8 cellular contexts compared by ENCODE assay signal in the genomic region with DNA sequence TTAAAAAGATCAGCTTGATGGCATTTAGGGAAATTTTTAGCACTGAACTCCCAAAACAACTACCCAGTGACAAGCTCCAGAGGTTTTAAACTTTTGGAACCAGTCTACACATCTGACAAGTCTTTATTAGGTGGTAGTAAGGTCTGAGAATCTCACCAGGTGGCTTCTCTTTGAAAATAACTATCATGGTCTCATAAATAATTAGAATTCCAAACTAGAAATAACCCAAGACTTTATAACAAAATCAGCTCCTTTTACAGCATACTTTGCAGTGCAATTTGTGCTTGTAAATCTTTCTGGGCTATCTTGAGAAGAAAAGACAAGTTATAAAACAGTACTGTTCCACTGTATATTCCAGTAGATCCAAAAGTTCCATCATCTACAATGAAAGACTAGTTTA.
DNase-seq lines count a peak whose midpoint lies in the region; ATAC-seq, FAIRE-seq and TF ChIP-seq lines count a peak whose summit lies in the region.

No MANE protein-coding gene starts in this region.

- H3K9me3 ChIP-seq in hepatocyte (ENCODE audit: low read depth) (no peaks in the 10 kb centered on the region), stomach (no peaks in the 10 kb centered on the region)

- peak overlapping the region; percentile 96 for H3K27ac Mint-ChIP-seq in activated CD4-positive, alpha-beta T cell treated with anti-CD3 and anti-CD28 coated beads, Interleukin-2, amount 10 ng/mL, durations not matched to agents 7 days and 5 days

- H3K9me2 ChIP-seq in hepatocyte (replicated peaks; ENCODE audit: insufficient read depth), result no peaks in the 10 kb centered on the region

- H3K4me3 ChIP-seq in hepatocyte (no peak overlapping the region), stomach (peak overlapping the region in 3 of 4 donors; percentile 44 to 63 (median 56))

- H3K36me3 Mint-ChIP-seq in activated CD4-positive, alpha-beta T cell treated with anti-CD3 and anti-CD28 coated beads, Interleukin-2, amount 10 ng/mL, durations not matched to agents 7 days and 5 days (ENCODE audit: low read depth), result peaks cover 9% of the 10 kb centered on the region

- H3K36me3 ChIP-seq in hepatocyte (replicated peaks; ENCODE audit: insufficient read depth, low read depth) (no peaks in the 10 kb centered on the region), stomach (peaks cover 0 to 36% (median 29%) of the 10 kb centered on the region in 4 donors)

- H3K27me3 Mint-ChIP-seq in activated CD4-positive, alpha-beta T cell treated with anti-CD3 and anti-CD28 coated beads, Interleukin-2, amount 10 ng/mL, durations not matched to agents 7 days and 5 days, result peaks cover 4% of the 10 kb centered on the region

- no peak for ATAC-seq in HG03159 (IDR thresholded peaks at IDR 0.05; ENCODE audit: unreplicated experiment)

- H3K9me3 Mint-ChIP-seq in activated CD4-positive, alpha-beta T cell treated with anti-CD3 and anti-CD28 coated beads, Interleukin-2, amount 10 ng/mL, durations not matched to agents 7 days and 5 days, result peaks cover under 1% of the 10 kb centered on the region

- intact Hi-C loops in stomach (cut with DNase I; ENCODE audit: low total_unique reads), result no loop called here

- no peaks in the 10 kb centered on the region for H4K20me1 ChIP-seq in hepatocyte (ENCODE audit: insufficient read depth, poor library complexity, severe bottlenecking)

- H3K27me3 ChIP-seq in hepatocyte (no peaks in the 10 kb centered on the region), stomach (no peaks in the 10 kb centered on the region)

- POLR2A ChIA-PET in activated CD4-positive, alpha-beta T cell treated with anti-CD3 and anti-CD28 coated beads, Interleukin-2, amount 10 ng/mL, durations not matched to agents 7 days and 5 days (lab: Charles Lee), result interaction anchor here (1.1 kb wide), 1 partner anchor 52 kb away, joined by 3 read pairs; no protein-coding TSS in a partner anchor

- CTCF ChIA-PET in activated CD4-positive, alpha-beta T cell treated with anti-CD3 and anti-CD28 coated beads, Interleukin-2, amount 10 ng/mL, durations not matched to agents 7 days and 5 days (lab: Charles Lee), result interaction anchor here (1.0 to 1.4 kb wide), 5 partner anchors 14 to 138 kb away, joined by 3 read pairs; no protein-coding TSS in a partner anchor

- H3K4me1 ChIP-seq in hepatocyte (ENCODE audit: insufficient read depth) (peaks cover 11% of the 10 kb centered on the region), stomach (peaks cover 11 to 18% (median 12%) of the 10 kb centered on the region in 4 donors)

- TF ChIP-seq CTCF in hepatocyte (IDR thresholded peaks at IDR 0.05; ENCODE audit: poor library complexity) (no peak), stomach (IDR thresholded peaks at IDR 0.05) (no peak)

- TF ChIP-seq POLR2A in stomach (IDR thresholded peaks at IDR 0.05), result no peak

- peak; percentile 68 for FAIRE-seq in TTC549 (lab: Jason Lieb, UNC)

- no peak for TF ChIP-seq EP300 in stomach (IDR thresholded peaks at IDR 0.05)

- no peak overlapping the region for H2AFZ ChIP-seq in hepatocyte

- peak overlapping the region; percentile 93 for H3K27ac ChIP-seq in hepatocyte
- H3K27ac ChIP-seq in stomach, result peak overlapping the region in 4 of 5 donors; percentile 90 to 95 (median 92)

- no peaks in the 10 kb centered on the region for H3K79me2 ChIP-seq in hepatocyte

- DNase-seq in activated CD4-positive, alpha-beta T cell treated with anti-CD3 and anti-CD28 coated beads, Interleukin-2, amount 10 ng/mL, durations not matched to agents 7 days and 5 days, result no peak
- DNase-seq in activated CD4-positive, alpha-beta T cell treated with anti-CD3 and anti-CD28 coated beads for 48 hours, result no peak
- DNase-seq in hepatocyte (ENCODE audit: low spot score) (no peak), stomach (no peak), NCI-H2029 (lab: John Stamatoyannopoulos, UW) (no peak), NCI-H748 (lab: John Stamatoyannopoulos, UW; ENCODE audit: unreplicated experiment) (no peak)

- peaks cover 19% of the 10 kb centered on the region for H3K4me1 Mint-ChIP-seq in activated CD4-positive, alpha-beta T cell treated with anti-CD3 and anti-CD28 coated beads, Interleukin-2, amount 10 ng/mL, durations not matched to agents 7 days and 5 days

- H3K4me3 Mint-ChIP-seq in activated CD4-positive, alpha-beta T cell treated with anti-CD3 and anti-CD28 coated beads, Interleukin-2, amount 10 ng/mL, durations not matched to agents 7 days and 5 days, result peak overlapping the region; percentile 84

- H3K4me2 ChIP-seq in hepatocyte, result peak overlapping the region; percentile 78
